8 cellular contexts compared by ENCODE assay signal in the genomic region with DNA sequence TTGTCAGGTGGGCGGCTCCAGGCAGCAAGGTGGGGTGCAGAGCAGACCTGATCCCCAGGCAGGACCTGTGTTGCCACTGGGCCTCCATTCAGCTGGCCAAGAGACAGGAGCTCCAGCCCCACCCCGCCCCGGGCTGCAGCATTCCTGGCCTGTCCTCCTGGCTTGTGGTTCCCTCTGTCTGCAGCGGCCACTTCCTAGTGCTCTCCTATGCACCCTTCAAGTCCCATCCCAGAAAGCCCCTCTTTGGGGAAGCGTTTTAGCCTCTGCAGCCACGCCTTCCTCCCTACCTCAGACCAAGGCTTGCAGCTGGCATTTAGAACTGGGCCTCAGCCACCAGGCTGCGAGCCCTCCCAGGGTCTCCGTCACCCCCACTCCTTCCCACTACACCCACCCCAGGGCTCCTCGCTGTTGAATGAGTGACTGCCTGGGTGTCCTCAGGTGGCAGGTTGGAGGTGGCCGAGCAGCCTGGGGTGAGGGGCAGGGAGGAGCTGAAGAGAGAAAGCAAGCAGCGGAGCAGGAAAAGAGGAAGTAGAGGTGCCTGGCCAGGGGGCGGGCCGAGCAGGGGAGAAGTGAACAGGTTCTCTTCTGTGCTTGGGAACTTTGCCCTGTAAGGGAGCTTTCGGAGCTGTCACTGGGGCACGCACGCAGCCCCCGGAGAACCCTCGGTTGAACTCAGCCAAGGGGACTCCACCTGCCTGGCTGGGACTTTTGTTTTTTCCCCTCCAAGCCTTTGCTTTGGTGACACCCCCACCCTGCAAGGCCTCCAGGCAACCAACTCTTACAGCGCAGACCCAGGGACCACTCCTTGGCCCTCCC. TPM values are rescaled to one million over a fixed set of nuclear protein-coding genes. Genes with fewer than 3 reads are reported as not detected.
DNase-seq lines count a peak whose midpoint lies in the region; ATAC-seq and TF ChIP-seq lines count a peak whose summit lies in the region.

No MANE protein-coding gene starts in this region.

- peak overlapping the region; percentile 30 for H3K4ac ChIP-seq in IMR-90 (ENCODE audit: low read depth, low read length)

- intact Hi-C loops in IMR-90 (cut with micrococcal nuclease) (no loop called here), left ventricle myocardium superior (cut with micrococcal nuclease) (no loop called here), gastrocnemius medialis (cut with DNase I; ENCODE audit: low total_unique reads) (no loop called here)

- H3K4me3 Mint-ChIP-seq in CD8-positive, alpha-beta memory T cell = peak overlapping the region; percentile 90 to 99 (median 97)
- H3K4me3 Mint-ChIP-seq in activated CD4-positive, alpha-beta memory T cell treated with anti-CD3 and anti-CD28 coated beads, Interleukin-2, amount 10 ng/mL, durations not matched to agents 7 days and 5 days = peak overlapping the region; percentile 99

- no peak overlapping the region for H3K4me2 ChIP-seq in IMR-90 (ENCODE audit: low read depth, low read length)

- no TSS peak for BruUV-seq in IMR-90 (replicated peaks; lab: Mats Ljungman, UMichigan)

- no peak overlapping the region for H2BK15ac ChIP-seq in IMR-90 (ENCODE audit: low read depth, low read length)

- H4K20me1 ChIP-seq in IMR-90 (ENCODE audit: insufficient read depth, low read length) = peaks cover 26% of the 10 kb centered on the region

- H4K5ac ChIP-seq in IMR-90 (ENCODE audit: low read depth, low read length) = no peak overlapping the region

- peaks cover 0 to 14% (median 0%) of the 10 kb centered on the region in 5 donors for H3K9me3 Mint-ChIP-seq in CD8-positive, alpha-beta memory T cell
- no peaks in the 10 kb centered on the region for H3K9me3 Mint-ChIP-seq in activated CD4-positive, alpha-beta memory T cell treated with anti-CD3 and anti-CD28 coated beads, Interleukin-2, amount 10 ng/mL, durations not matched to agents 7 days and 5 days

- H3K4me1 ChIP-seq in CD8-positive, alpha-beta memory T cell (ENCODE audit: insufficient read depth, low read length) = peaks cover 20% of the 10 kb centered on the region
- H3K4me1 ChIP-seq in IMR-90 (ENCODE audit: control insufficient read depth, insufficient read depth, low read length) = peaks cover 12% of the 10 kb centered on the region
- peaks cover 10 to 26% of the 10 kb centered on the region in 2 donors for H3K4me1 ChIP-seq in gastrocnemius medialis

- no peak overlapping the region; the same call in 1 of the 2 replicates for H2BK120ac ChIP-seq in IMR-90 (ENCODE audit: low read depth, low read length)

- CTCF ChIA-PET in CD8-positive, alpha-beta memory T cell (lab: Charles Lee) = interaction anchor here (0.5 to 1.7 kb wide), 3 partner anchors 10 to 122 kb away, joined by 3 to 5 read pairs (median 4); no protein-coding TSS in a partner anchor
- CTCF ChIA-PET in IMR-90 (lab: Yijun Ruan, JAX) = no interaction called here
- CTCF ChIA-PET in activated CD4-positive, alpha-beta memory T cell treated with anti-CD3 and anti-CD28 coated beads, Interleukin-2, amount 10 ng/mL, durations not matched to agents 7 days and 5 days (lab: Charles Lee) = interaction anchor here (0.5 to 2.1 kb wide), 5 partner anchors 10 to 135 kb away, joined by 3 to 9 read pairs (median 5); no protein-coding TSS in a partner anchor

- peak overlapping the region; percentile 67 for H2AFZ ChIP-seq in IMR-90 (replicated peaks; ENCODE audit: low read length, poor library complexity)

- ATAC-seq in GM21360 (IDR thresholded peaks at IDR 0.05; ENCODE audit: unreplicated experiment) (peak; percentile 30), IMR-90 (ENCODE audit: low read depth) (no peak), left ventricle myocardium superior (no peak), gastrocnemius medialis (no peak)

- peaks cover 7 to 23% of the 10 kb centered on the region in 2 experiments for H3K79me1 ChIP-seq in IMR-90 (ENCODE audit: low read depth in 1 of 2, low read length in 2 of 2)

- H3K27me3 ChIP-seq in CD8-positive, alpha-beta memory T cell (ENCODE audit: insufficient read depth, low read length, poor library complexity, severe bottlenecking) = no peaks in the 10 kb centered on the region
- H3K27me3 ChIP-seq in IMR-90 (ENCODE audit: control insufficient read depth, insufficient read depth, low read length) (no peaks in the 10 kb centered on the region), gastrocnemius medialis (no peaks in the 10 kb centered on the region)

- no peak overlapping the region; a peak in 1 of 4 replicates for H4K8ac ChIP-seq in IMR-90 (ENCODE audit: low read depth in 2 of 2, low read length in 2 of 2)

- TF ChIP-seq POLR2A in IMR-90 (IDR thresholded peaks at IDR 0.05; ENCODE audit: low read depth, low read length) (no peak), gastrocnemius medialis (IDR thresholded peaks at IDR 0.05) (no peak)

- peaks cover 0 to 16% of the 10 kb centered on the region in 2 donors for H3K27me3 Mint-ChIP-seq in CD8-positive, alpha-beta memory T cell
- peaks cover 3% of the 10 kb centered on the region for H3K27me3 Mint-ChIP-seq in activated CD4-positive, alpha-beta memory T cell treated with anti-CD3 and anti-CD28 coated beads, Interleukin-2, amount 10 ng/mL, durations not matched to agents 7 days and 5 days

- dilution Hi-C loops in IMR-90 (cut with HindIII; ENCODE audit: low sequenced_read_pairs, unreplicated experiment) = no loop called here

- H4K91ac ChIP-seq in IMR-90 (ENCODE audit: insufficient read depth, low read depth, low read length) = no peak overlapping the region

- H3K9me3 ChIP-seq in CD8-positive, alpha-beta memory T cell (ENCODE audit: low read length) = no peaks in the 10 kb centered on the region
- H3K9me3 ChIP-seq in IMR-90 (ENCODE audit: control insufficient read depth, insufficient read depth, low read length) = no peaks in the 10 kb centered on the region
- no peaks in the 10 kb centered on the region for H3K9me3 ChIP-seq in gastrocnemius medialis

- in situ Hi-C loops in IMR-90 (cut with MboI; ENCODE audit: low sequenced_read_pairs) = no loop called here
- in situ Hi-C loops in gastrocnemius medialis (cut with MboI; ENCODE audit: low sequenced_read_pairs in 4 of 4) = no loop called here

- peaks cover 15 to 26% (median 15%) of the 10 kb centered on the region in 3 donors for H3K36me3 Mint-ChIP-seq in CD8-positive, alpha-beta memory T cell
- peaks cover 23% of the 10 kb centered on the region for H3K36me3 Mint-ChIP-seq in activated CD4-positive, alpha-beta memory T cell treated with anti-CD3 and anti-CD28 coated beads, Interleukin-2, amount 10 ng/mL, durations not matched to agents 7 days and 5 days (ENCODE audit: low read depth)

- TF ChIP-seq RAD21 in IMR-90 (IDR thresholded peaks at IDR 0.05; ENCODE audit: low read length) = no peak

- H2BK20ac ChIP-seq in IMR-90 (ENCODE audit: low read depth, low read length) = no peak overlapping the region

- peak overlapping the region; percentile 33 for H2AK9ac ChIP-seq in IMR-90 (replicated peaks; ENCODE audit: low read depth, low read length, poor library complexity)

- H3K18ac ChIP-seq in IMR-90 (ENCODE audit: low read depth, low read length) = no peak overlapping the region

- H3K9me1 ChIP-seq in IMR-90 (ENCODE audit: insufficient read depth, low read length) = peaks cover 7% of the 10 kb centered on the region

- H3K9ac ChIP-seq in IMR-90 (ENCODE audit: low read depth, low read length) = no peak overlapping the region

- no peak overlapping the region for H3K56ac ChIP-seq in IMR-90 (ENCODE audit: extremely low read depth, insufficient read depth, low read length)

- WGBS in IMR-90 (ENCODE audit: extremely low coverage in 2 of 2, insufficient read length in 1 of 2), 2 experiments = 93% methylated on average over 11 of the region's 19 CpGs; no CpG with 5 or more reads in 1 of the 2 experiments

- H3K36me3 ChIP-seq in CD8-positive, alpha-beta memory T cell (ENCODE audit: insufficient read depth, low read length) = peaks cover 18% of the 10 kb centered on the region
- peaks cover 21% of the 10 kb centered on the region for H3K36me3 ChIP-seq in IMR-90 (ENCODE audit: control insufficient read depth, insufficient read depth, low read length)
- peaks cover 0 to 18% of the 10 kb centered on the region in 2 donors for H3K36me3 ChIP-seq in gastrocnemius medialis

- peak overlapping the region; percentile 97 for H3K4me3 ChIP-seq in CD8-positive, alpha-beta memory T cell (ENCODE audit: low read length)
- H3K4me3 ChIP-seq in IMR-90 (ENCODE audit: insufficient read depth, low read depth, low read length) = no peak overlapping the region
- H3K4me3 ChIP-seq in gastrocnemius medialis = no peak overlapping the region

- no peak overlapping the region for H3K14ac ChIP-seq in IMR-90 (replicated peaks; ENCODE audit: low read depth, low read length)

- H3K4me1 Mint-ChIP-seq in CD8-positive, alpha-beta memory T cell = peaks cover 21 to 41% (median 29%) of the 10 kb centered on the region in 3 donors
- peaks cover 20% of the 10 kb centered on the region for H3K4me1 Mint-ChIP-seq in activated CD4-positive, alpha-beta memory T cell treated with anti-CD3 and anti-CD28 coated beads, Interleukin-2, amount 10 ng/mL, durations not matched to agents 7 days and 5 days

- H3K23ac ChIP-seq in IMR-90 (ENCODE audit: low read depth, low read length) = no peak overlapping the region

- TF ChIP-seq CTCF in IMR-90 (conservative IDR thresholded peaks at IDR 0.05; ENCODE audit: low read depth, low read length) (no peak), gastrocnemius medialis (IDR thresholded peaks at IDR 0.05 in 4 of 5, conservative IDR thresholded peaks at IDR 0.05 in 1 of 5) (no peak)

- peak overlapping the region; percentile 97; the same call in 1 of the 2 replicates for H2AK5ac ChIP-seq in IMR-90 (ENCODE audit: low read depth, low read length)

- peak overlapping the region; percentile 93 to 98 (median 95) for H3K27ac Mint-ChIP-seq in CD8-positive, alpha-beta memory T cell
- H3K27ac Mint-ChIP-seq in activated CD4-positive, alpha-beta memory T cell treated with anti-CD3 and anti-CD28 coated beads, Interleukin-2, amount 10 ng/mL, durations not matched to agents 7 days and 5 days = peak overlapping the region; percentile 97

- H3K27ac ChIP-seq in CD8-positive, alpha-beta memory T cell (ENCODE audit: low read depth, low read length) = peak overlapping the region; percentile 82
- no peak overlapping the region for H3K27ac ChIP-seq in IMR-90 (ENCODE audit: insufficient read depth, low read length)
- peak overlapping the region; percentile 96 to 100 (median 98) for H3K27ac ChIP-seq in gastrocnemius medialis

- POLR2A ChIA-PET in CD8-positive, alpha-beta memory T cell (lab: Charles Lee) = interaction anchor here (0.7 to 1.3 kb wide), 3 partner anchors 9 to 18 kb away, joined by 3 to 7 read pairs (median 3); no protein-coding TSS in a partner anchor
- POLR2A ChIA-PET in IMR-90 (lab: Charles Lee; ENCODE audit: unreplicated experiment) = no interaction called here
- POLR2A ChIA-PET in activated CD4-positive, alpha-beta memory T cell treated with anti-CD3 and anti-CD28 coated beads, Interleukin-2, amount 10 ng/mL, durations not matched to agents 7 days and 5 days (lab: Charles Lee) = interaction anchor here (1.2 kb wide), 2 partner anchors 9 to 136 kb away, joined by 3 to 4 read pairs; no protein-coding TSS in a partner anchor

- DNase-seq in CD8-positive, alpha-beta memory T cell = peak in 4 of 5 donors; percentile 38 to 65 (median 48)
- DNase-seq in IMR-90 = no peak
- DNase-seq in activated CD4-positive, alpha-beta memory T cell treated with anti-CD3 and anti-CD28 coated beads, Interleukin-2, amount 10 ng/mL, durations not matched to agents 7 days and 5 days = peak; percentile 66
- DNase-seq in left ventricle myocardium superior = peak; percentile 68
- DNase-seq in gastrocnemius medialis = peak in 1 of 2 donors; percentile 64
- DNase-seq in effector CD4-positive, alpha-beta T cell = no peak
- DNase-seq in A172 (ENCODE audit: low spot score) = no peak

- H2BK5ac ChIP-seq in IMR-90 (ENCODE audit: low read depth, low read length, poor library complexity, severe bottlenecking) = no peak overlapping the region

RNA-seq across cellular contexts. Expression of a gene that starts 2.3 kb away (rescaled TPM):
- total RNA-seq in CD8-positive, alpha-beta memory T cell = 1,000 to 10,000 TPM; 7,281 to 7,320 TPM
- 15,398 TPM for polyA plus RNA-seq in CD8-positive, alpha-beta memory T cell
- 7,721 and 7,727 TPM in 2 replicates for total RNA-seq in IMR-90 (2012; rRNA removed)
- 9,060 and 9,985 TPM in 2 replicates for polyA plus RNA-seq in IMR-90 (2012; rRNA removed)
- polyA plus RNA-seq in IMR-90 (2012; cell fraction: cytosol; rRNA removed) = 16,337 and 21,423 TPM in 2 replicates
- 3,466 and 15,446 TPM in 2 replicates for polyA plus RNA-seq in IMR-90 (2012; cell fraction: nucleus; rRNA removed; ENCODE audit: low replicate concordance)
- over 10,000 TPM; 11,429 to 11,435 TPM for total RNA-seq in activated CD4-positive, alpha-beta memory T cell treated with anti-CD3 and anti-CD28 coated beads, Interleukin-2, amount 10 ng/mL, durations not matched to agents 7 days and 5 days
- total RNA-seq in left ventricle myocardium superior = 724 TPM
- total RNA-seq in gastrocnemius medialis = 100 to 1,000 TPM; 174 to 628 (median 303) TPM
- 4,174 and 4,857 TPM in 2 replicates for total RNA-seq in A172 (2014; rRNA removed; shearing (Covaris generic))

RNA-seq across cellular contexts. Expression of a gene that starts 19.1 kb away (rescaled TPM):
- 10 to 100 TPM; 16.3 to 16.9 TPM for total RNA-seq in CD8-positive, alpha-beta memory T cell
- polyA plus RNA-seq in CD8-positive, alpha-beta memory T cell = 3.0 TPM
- total RNA-seq in IMR-90 (2012; rRNA removed) (2.0 and 2.2 TPM in 2 replicates), left ventricle myocardium superior (6.7 TPM), gastrocnemius medialis (10 to 100 TPM in 2 of 4 donors, 1 to 10 TPM in 2; 6.9 to 11.4 (median 10.6) TPM)
- 6.4 and 8.7 TPM in 2 replicates for polyA plus RNA-seq in IMR-90 (2012; rRNA removed)
- polyA plus RNA-seq in IMR-90 (2012; cell fraction: cytosol; rRNA removed) = 3.8 and 7.0 TPM in 2 replicates
- polyA plus RNA-seq in IMR-90 (2012; cell fraction: nucleus; rRNA removed; ENCODE audit: low replicate concordance) = 7.2 and 21.7 TPM in 2 replicates
- 10 to 100 TPM in 1 of 2 experiments, 1 to 10 TPM in 1; 9.4 to 10.1 TPM for total RNA-seq in activated CD4-positive, alpha-beta memory T cell treated with anti-CD3 and anti-CD28 coated beads, Interleukin-2, amount 10 ng/mL, durations not matched to agents 7 days and 5 days
- 7.9 and 8.0 TPM in 2 replicates for total RNA-seq in A172 (2014; rRNA removed; shearing (Covaris generic))

RNA-seq across cellular contexts. Expression of a gene that starts 59.9 kb away (rescaled TPM):
- total RNA-seq in CD8-positive, alpha-beta memory T cell = 1 to 10 TPM; 4.8 to 5.7 TPM
- polyA plus RNA-seq in CD8-positive, alpha-beta memory T cell = 0.37 TPM
- 118 and 137 TPM in 2 replicates for total RNA-seq in IMR-90 (2012; rRNA removed)
- polyA plus RNA-seq in IMR-90 (2012; rRNA removed) = 277 and 353 TPM in 2 replicates
- polyA plus RNA-seq in IMR-90 (2012; cell fraction: cytosol; rRNA removed) = 217 and 436 TPM in 2 replicates
- polyA plus RNA-seq in IMR-90 (2012; cell fraction: nucleus; rRNA removed; ENCODE audit: low replicate concordance) = 131 and 368 TPM in 2 replicates
- 10 to 100 TPM in 1 of 2 experiments, 1 to 10 TPM in 1; 9.7 to 11.1 TPM for total RNA-seq in activated CD4-positive, alpha-beta memory T cell treated with anti-CD3 and anti-CD28 coated beads, Interleukin-2, amount 10 ng/mL, durations not matched to agents 7 days and 5 days
- total RNA-seq in left ventricle myocardium superior = 11.5 TPM
- total RNA-seq in gastrocnemius medialis = 1 to 10 TPM; 1.6 to 4.7 (median 2.9) TPM
- 207 and 208 TPM in 2 replicates for total RNA-seq in A172 (2014; rRNA removed; shearing (Covaris generic))

Comparison
In these comparisons a context has a peak if more than half of its experiments do, and no peak if none do; other contexts are left out.
1. DNase-seq: peak in CD8-positive, alpha-beta memory T cell (4 of 5), activated CD4-positive, alpha-beta memory T cell treated with anti-CD3 and anti-CD28 coated beads, Interleukin-2, amount 10 ng/mL, durations not matched to agents 7 days and 5 days (single experiment) and left ventricle myocardium superior (single experiment); none in IMR-90 (single experiment), effector CD4-positive, alpha-beta T cell (single experiment) and A172 (single experiment).